ENCODE assay signal across 8 cellular contexts in the genomic region with DNA sequence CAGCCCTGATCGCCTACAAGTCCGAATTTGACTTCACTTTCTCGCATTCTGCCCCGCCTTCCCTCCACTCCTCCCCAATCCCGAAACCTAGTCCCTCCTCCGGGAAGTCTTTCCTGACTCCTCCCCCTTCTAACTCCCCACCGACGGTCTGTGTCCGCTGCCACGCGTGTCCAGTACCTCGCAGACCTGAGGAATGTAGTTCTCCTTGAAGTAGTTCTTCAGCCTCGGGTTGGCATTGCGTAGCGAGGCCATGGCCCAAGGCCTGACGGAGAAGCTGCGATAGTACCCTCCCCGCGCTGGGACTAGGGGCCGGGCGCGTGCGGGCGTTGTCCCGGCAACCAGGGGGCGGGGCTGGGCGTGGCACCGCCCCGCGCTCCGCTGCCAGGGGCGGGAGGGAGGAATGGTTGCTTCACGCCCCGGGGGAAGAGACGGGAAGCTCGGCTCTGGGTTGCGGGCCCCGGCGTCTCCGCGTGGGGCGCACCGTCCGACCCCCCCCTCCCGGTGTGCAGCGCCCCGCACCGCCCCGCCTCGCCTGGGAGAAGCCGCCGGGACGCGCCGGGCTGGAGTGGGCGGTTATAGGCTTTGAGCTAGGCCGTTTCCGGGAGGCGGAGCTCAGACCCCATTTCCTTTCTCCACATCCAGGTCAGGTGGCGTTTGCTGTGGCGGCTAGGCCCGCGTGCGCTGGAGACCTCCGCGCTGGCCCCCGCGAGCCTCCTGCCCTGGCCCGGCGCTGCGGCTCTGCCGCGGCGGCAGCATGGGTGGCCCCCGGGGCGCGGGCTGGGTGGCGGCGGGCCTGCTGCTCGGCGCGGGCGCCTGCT. TPM values are rescaled to one million over a fixed set of nuclear protein-coding genes. Genes with fewer than 3 reads are reported as not detected.
DNase-seq lines count a peak whose midpoint lies in the region; ATAC-seq lines count a peak whose summit lies in the region.

ARMC10 (plus strand) TSS at position 622 of the 818 bp plus-strand sequence; CDS start at position 755, 133 bp downstream.
FBXL13 (minus strand) TSS at position 278 of the 818 bp plus-strand sequence.

- H3K36me3 Mint-ChIP-seq in activated T-cell treated with anti-CD3 and anti-CD28 coated beads, Interleukin-2, amount 50 U/mL, for 24 hours (ENCODE audit: low read depth), result peaks cover 39% of the 10 kb centered on the region

- peak within 1 kb of the TSS; percentile 97 for H3K4me3 Mint-ChIP-seq in activated T-cell treated with anti-CD3 and anti-CD28 coated beads, Interleukin-2, amount 50 U/mL, for 24 hours

- peak within 1 kb of the TSS; percentile 97 for H3K27ac Mint-ChIP-seq in activated T-cell treated with anti-CD3 and anti-CD28 coated beads, Interleukin-2, amount 50 U/mL, for 24 hours

- peaks cover 52% of the 10 kb centered on the region for H3K4me1 Mint-ChIP-seq in activated T-cell treated with anti-CD3 and anti-CD28 coated beads, Interleukin-2, amount 50 U/mL, for 24 hours (ENCODE audit: low read depth)

- peak; percentile 92 for ATAC-seq in GM21717 (IDR thresholded peaks at IDR 0.05; ENCODE audit: unreplicated experiment)
- ATAC-seq in esophagus mucosa, result peak; percentile 96

- no peaks in the 10 kb centered on the region for H3K9me3 Mint-ChIP-seq in activated T-cell treated with anti-CD3 and anti-CD28 coated beads, Interleukin-2, amount 50 U/mL, for 24 hours

- peak within 1 kb of the TSS; percentile 88 for H3K4me3 ChIP-seq in Jurkat, Clone E6-1 (ENCODE audit: low read length)

- no peaks in the 10 kb centered on the region for H3K27me3 Mint-ChIP-seq in activated T-cell treated with anti-CD3 and anti-CD28 coated beads, Interleukin-2, amount 50 U/mL, for 24 hours

- DNase-seq in DMS53 treated with DMSO at 0.1 percent for 48 hours (lab: John Stamatoyannopoulos, UW; ENCODE audit: unreplicated experiment), result peak; percentile 94
- DNase-seq in Jurkat, Clone E6-1 (ENCODE audit: low read depth, low spot score), result peak; percentile 86
- DNase-seq in OCI-M2 (lab: John Stamatoyannopoulos, UW; ENCODE audit: unreplicated experiment), result peak; percentile 56
- peak; percentile 97 for DNase-seq in activated T-cell treated with anti-CD3 and anti-CD28 coated beads, Interleukin-2, amount 50 U/mL, for 24 hours
- peak; percentile 95 for DNase-seq in myocyte (ENCODE audit: low read depth)
- peak; percentile 75 to 84 for DNase-seq in stimulated activated CD8-positive, alpha-beta memory T cell treated with anti-CD3 and anti-CD28 coated beads, Interleukin-7, amount 100 ng/mL, for 4 hours (ENCODE audit: low read depth in 2 of 2)

RNA-seq across cellular contexts. Expression of gene ARMC10, which starts in this region (rescaled TPM):
- polyA plus RNA-seq in Jurkat, Clone E6-1 (2012; ENCODE audit: insufficient read depth, insufficient read length), result 44.8 TPM
- 32.4 TPM for total RNA-seq in esophagus mucosa
- 42.5 and 46.7 TPM in 2 replicates for total RNA-seq in myocyte
- polyA plus RNA-seq in myocyte (2012), result 32.9 TPM

RNA-seq across cellular contexts. Expression of gene FBXL13, which starts in this region (rescaled TPM):
- polyA plus RNA-seq in Jurkat, Clone E6-1 (2012; ENCODE audit: insufficient read depth, insufficient read length), result not detected
- 0.36 TPM for total RNA-seq in esophagus mucosa
- 0.42 and 0.67 TPM in 2 replicates for total RNA-seq in myocyte
- polyA plus RNA-seq in myocyte (2012), result 1.0 TPM

Comparison
In these comparisons a context has a peak if more than half of its experiments do, and no peak if none do; other contexts are left out.
1. Peak in every context shown above with its lines: DNase-seq, ATAC-seq and H3K4me3 ChIP-seq.